In genomic region chr15:32723171-32723948, GRCh38 we compare ENCODE assay signal across 12 cellular contexts. TPM values are rescaled to one million over a fixed set of nuclear protein-coding genes. Genes with fewer than 3 reads are reported as not detected.
DNase-seq lines count a peak whose midpoint lies in the region; ATAC-seq, FAIRE-seq and TF ChIP-seq lines count a peak whose summit lies in the region.
"Had no signal": no experiment of that assay in that cellular context is flagged by ENCODE, and none has a peak within 500 bp of the region (broad histone marks: within the 10 kb centered on the region; RNA-seq: fewer than 3 reads in every experiment).

No MANE protein-coding gene starts in this region.

- H3K4me3 ChIP-seq in dorsolateral prefrontal cortex (no peak overlapping the region), testis (no peak overlapping the region)
- H3K4me3 ChIP-seq: BLaER1 treated with 17β-estradiol and CSF1 and Interleukin-3, amounts not matched to agents 10 nM and 100 nM had no signal

- intact Hi-C loops in dorsolateral prefrontal cortex (cut with DNase I): no loop called here
- intact Hi-C loops in testis (cut with DNase I; ENCODE audit: low total_unique reads): no loop called here

- WGBS in testis, 2 donors: 86 to 92% methylated on average over 2 of the region's 2 CpGs

- POLR2A ChIA-PET in GM10248 (lab: Yijun Ruan, JAX): no interaction called here

- H3K36me3 ChIP-seq in testis (ENCODE audit: low read depth, missing control alignments): no peaks in the 10 kb centered on the region
- H3K36me3 ChIP-seq: BLaER1 treated with 17β-estradiol and CSF1 and Interleukin-3, amounts not matched to agents 10 nM and 100 nM had no signal

- DNase-seq in GM10248 (ENCODE audit: extremely low spot score) (peak; percentile 53), GM19239 (ENCODE audit: insufficient read length, low spot score) (peak; percentile 50), dorsolateral prefrontal cortex (no peak), testis (no peak), NCI-H1048 (lab: John Stamatoyannopoulos, UW) (no peak)
- DNase-seq in activated CD4-positive, alpha-beta T cell treated with anti-CD3 and anti-CD28 coated beads for 4 hours: no peak
- DNase-seq: activated effector memory CD4-positive, alpha-beta T cell treated with anti-CD3 and anti-CD28 coated beads, Interleukin-2, amount 50 U/mL, for 16 hours; effector CD8-positive, alpha-beta T cell; NCI-H774 had no signal

- peaks cover 7% of the 10 kb centered on the region for H3K4me1 ChIP-seq in testis

- ATAC-seq in HG02642 (IDR thresholded peaks at IDR 0.05; ENCODE audit: poor library complexity, unreplicated experiment): peak; percentile 93
- peak; percentile 92 for ATAC-seq in HG03460 (IDR thresholded peaks at IDR 0.05; ENCODE audit: unreplicated experiment)

- H3K9me3 ChIP-seq in testis: no peaks in the 10 kb centered on the region

- CTCF ChIA-PET in GM10248 (lab: Yijun Ruan, JAX): interaction anchor here (0.8 to 2.0 kb wide), 5 partner anchors 10 to 120 kb away, joined by 3 to 7 read pairs (median 3); no protein-coding TSS in a partner anchor

- TF ChIP-seq CTCF in GM10248 (IDR thresholded peaks at IDR 0.05; ENCODE audit: control extremely low read depth, extremely low read depth, low read depth, missing control alignments) (no peak), dorsolateral prefrontal cortex (IDR thresholded peaks at IDR 0.05 in 54 of 56, conservative IDR thresholded peaks at IDR 0.05 in 2 of 56; ENCODE audit: low read depth in 1 of 56, partially characterized antibody in 56 of 56) (no peak), testis (IDR thresholded peaks at IDR 0.05) (no peak)

- H3K27me3 ChIP-seq in dorsolateral prefrontal cortex (peaks cover 0 to 19% (median 12%) of the 10 kb centered on the region in 45 donors), testis (no peaks in the 10 kb centered on the region)

- no peak for TF ChIP-seq POLR2A in testis (IDR thresholded peaks at IDR 0.05)

- H3K27ac ChIP-seq in dorsolateral prefrontal cortex (no peak overlapping the region), testis (no peak overlapping the region)
- H3K27ac ChIP-seq: BLaER1 treated with 17β-estradiol and CSF1 and Interleukin-3, amounts not matched to agents 10 nM and 100 nM had no signal

- peak; percentile 68 for FAIRE-seq in GM19239 (lab: Jason Lieb, UNC)

RNA-seq across cellular contexts. Expression of gene GREM1, which starts 5.6 kb away (rescaled TPM):
- 100 to 1,000 TPM in 1 of 120 experiments, 10 to 100 TPM in 89, 1 to 10 TPM in 30; 2.4 to 117 (median 17.9) TPM for total RNA-seq in dorsolateral prefrontal cortex
- total RNA-seq in testis: 1 to 10 TPM; 1.6 to 1.8 TPM
- 1.4 TPM for polyA plus RNA-seq in testis (ENCODE audit: insufficient read depth, low read depth, low replicate concordance)

Comparison
In these comparisons a context has a peak if more than half of its experiments do, and no peak if none do; other contexts are left out.
1. DNase-seq: peak in GM10248 (single experiment) and GM19239 (single experiment); none in dorsolateral prefrontal cortex (0 of 10), testis (single experiment), activated CD4-positive, alpha-beta T cell treated with anti-CD3 and anti-CD28 coated beads for 4 hours (0 of 2) and NCI-H1048 (single experiment).